Comparison of ENCODE assay signal across 8 cellular contexts in the genomic region with DNA sequence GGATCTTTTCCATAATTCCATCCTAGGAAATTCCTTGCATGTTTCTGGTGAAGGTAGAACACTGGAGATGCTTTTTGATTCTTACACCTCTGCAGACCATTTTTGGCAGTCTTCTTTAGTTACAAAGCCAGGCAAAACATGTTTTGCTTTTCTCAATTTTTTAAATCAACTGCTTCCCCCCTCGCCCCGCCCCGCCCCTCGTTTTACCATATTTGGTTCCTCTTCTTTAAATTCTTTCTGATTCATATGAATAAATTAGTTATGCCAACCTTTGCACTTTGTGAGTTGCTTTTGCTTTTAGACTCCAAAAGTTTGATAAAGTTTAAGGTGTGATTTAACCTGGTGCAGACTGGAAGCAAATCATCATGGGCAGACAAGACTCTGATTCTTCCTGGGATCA.
DNase-seq lines count a peak whose midpoint lies in the region; ATAC-seq and TF ChIP-seq lines count a peak whose summit lies in the region.

No MANE protein-coding gene starts in this region.

- no peaks in the 10 kb centered on the region for H3K27me3 Mint-ChIP-seq in activated naive CD8-positive, alpha-beta T cell treated with anti-CD3 and anti-CD28 coated beads, Interleukin-2, amount 50 U/mL, for 24 hours

- H3K36me3 ChIP-seq in muscle layer of colon (ENCODE audit: insufficient read depth, low read length), result no peaks in the 10 kb centered on the region
- H3K36me3 ChIP-seq in tibial artery, result no peaks in the 10 kb centered on the region

- no peaks in the 10 kb centered on the region for H3K9me3 Mint-ChIP-seq in activated naive CD8-positive, alpha-beta T cell treated with anti-CD3 and anti-CD28 coated beads, Interleukin-2, amount 50 U/mL, for 24 hours

- peak overlapping the region; percentile 91 for H3K4me3 Mint-ChIP-seq in activated naive CD8-positive, alpha-beta T cell treated with anti-CD3 and anti-CD28 coated beads, Interleukin-2, amount 50 U/mL, for 24 hours

- H3K27me3 ChIP-seq in muscle layer of colon (ENCODE audit: control insufficient read depth in 1 of 2, insufficient read depth in 2 of 2, low read length in 2 of 2), result no peaks in the 10 kb centered on the region
- H3K27me3 ChIP-seq in tibial artery, result no peaks in the 10 kb centered on the region

- peak overlapping the region; percentile 67 to 79 for H3K4me3 ChIP-seq in muscle layer of colon (ENCODE audit: low read depth in 1 of 2, low read length in 2 of 2)
- peak overlapping the region; percentile 73 to 88 for H3K4me3 ChIP-seq in tibial artery

- H3K9me3 ChIP-seq in muscle layer of colon (ENCODE audit: low read length) (no peaks in the 10 kb centered on the region), tibial artery (no peaks in the 10 kb centered on the region)

- ATAC-seq in activated naive CD8-positive, alpha-beta T cell treated with anti-CD3 and anti-CD28 coated beads, Interleukin-2, amount 50 U/mL, for 24 hours, result no peak

- no peaks in the 10 kb centered on the region for H3K36me3 Mint-ChIP-seq in activated naive CD8-positive, alpha-beta T cell treated with anti-CD3 and anti-CD28 coated beads, Interleukin-2, amount 50 U/mL, for 24 hours (ENCODE audit: low read depth)

- H3K27ac ChIP-seq in muscle layer of colon (ENCODE audit: low read depth, low read length) (peak overlapping the region; percentile 99), tibial artery (peak overlapping the region; percentile 98 to 100)

- peak overlapping the region; percentile 75 for H3K9ac ChIP-seq in muscle layer of colon (ENCODE audit: low read length)

- peaks cover 38% of the 10 kb centered on the region for H3K4me1 Mint-ChIP-seq in activated naive CD8-positive, alpha-beta T cell treated with anti-CD3 and anti-CD28 coated beads, Interleukin-2, amount 50 U/mL, for 24 hours

- peak overlapping the region; percentile 98 for H3K27ac Mint-ChIP-seq in activated naive CD8-positive, alpha-beta T cell treated with anti-CD3 and anti-CD28 coated beads, Interleukin-2, amount 50 U/mL, for 24 hours

- H3K4me1 ChIP-seq in muscle layer of colon (ENCODE audit: insufficient read depth, low read length), result peaks cover 22% of the 10 kb centered on the region
- H3K4me1 ChIP-seq in tibial artery, result peaks cover 0 to 21% (median 15%) of the 10 kb centered on the region in 4 donors

- peak; percentile 17 to 41 for DNase-seq in NOMO-1 (lab: John Stamatoyannopoulos, UW; ENCODE audit: unreplicated experiment in 2 of 2)
- DNase-seq in NOMO-1 treated with dmso at 0.1 percent for 144 hours (lab: John Stamatoyannopoulos, UW; ENCODE audit: unreplicated experiment), result no peak
- DNase-seq in activated naive CD8-positive, alpha-beta T cell treated with anti-CD3 and anti-CD28 coated beads, Interleukin-2, amount 50 U/mL, for 24 hours, result peak; percentile 50
- DNase-seq in tibial artery, result no peak
- DNase-seq in anterior cingulate cortex (lab: John Stamatoyannopoulos, UW), result no peak
- no peak for DNase-seq in midbrain (lab: John Stamatoyannopoulos, UW)
- DNase-seq in EL, result no peak

- no peak for TF ChIP-seq CTCF in tibial artery (IDR thresholded peaks at IDR 0.05)

- intact Hi-C loops in tibial artery (cut with DNase I; ENCODE audit: low total_unique reads), result loop anchor here (5.0 kb wide), 3 partner anchors 67 to 133 kb away; a partner anchor contains a TSS

Comparison
In these comparisons a context has a peak if more than half of its experiments do, and no peak if none do; other contexts are left out.
1. DNase-seq: peak in NOMO-1 (2 of 2) and activated naive CD8-positive, alpha-beta T cell treated with anti-CD3 and anti-CD28 coated beads, Interleukin-2, amount 50 U/mL, for 24 hours (single experiment); none in NOMO-1 treated with dmso at 0.1 percent for 144 hours (single experiment), tibial artery (0 of 2), anterior cingulate cortex (0 of 58), midbrain (single experiment) and EL (single experiment).